ENCODE assay signal across 27 cellular contexts in genomic region chr2:23685706-23686105, GRCh38.
DNase-seq lines count a peak whose midpoint lies in the region; ATAC-seq, FAIRE-seq and TF ChIP-seq lines count a peak whose summit lies in the region.
"Had no signal": no experiment of that assay in that cellular context is flagged by ENCODE, and none has a peak within 500 bp of the region (broad histone marks: within the 10 kb centered on the region; RNA-seq: fewer than 3 reads in every experiment).

No MANE protein-coding gene starts in this region.

- intact Hi-C loops in left ventricle myocardium superior (cut with micrococcal nuclease): no loop called here

- DNase-seq in left ventricle myocardium superior: peak; percentile 27
- no peak for DNase-seq in right atrium auricular region (ENCODE audit: low spot score)
- no peak for DNase-seq in astrocyte (ENCODE audit: low read depth)
- DNase-seq in neural progenitor cell (ENCODE audit: low spot score): no peak
- DNase-seq in ureter (ENCODE audit: low spot score): no peak
- DNase-seq in activated T-cell treated with anti-CD3 and anti-CD28 coated beads, Interleukin-2, amount 50 U/mL, for 4 hours: no peak
- DNase-seq in kidney tubule cell (ENCODE audit: low spot score): no peak
- DNase-seq: CD8-positive, alpha-beta memory T cell; DND-41; Kasumi-1; MV-4-11; NCI-H1105; NCI-H1436 treated with DMSO at 0.1 percent for 48 hours; NCI-H187 treated with DMSO at 0.1 percent for 48 hours; NCI-H2107; NCI-H446 treated with DMSO at 0.1 percent for 48 hours; NCI-H526; NCI-H82; NK-92 treated with Interleukin-12 subunit alpha and Interleukin-12 subunit beta, amount 100 ng/mL, for 24 hours; PC-3; SIG-M5 had no signal

- no peaks in the 10 kb centered on the region for H3K27me3 ChIP-seq in right atrium auricular region
- H3K27me3 ChIP-seq in astrocyte (ENCODE audit: insufficient read depth, low read length): no peaks in the 10 kb centered on the region
- H3K27me3 ChIP-seq in neural progenitor cell: no peaks in the 10 kb centered on the region

- TF ChIP-seq CTCF in right atrium auricular region (IDR thresholded peaks at IDR 0.05) (no peak), astrocyte (IDR thresholded peaks at IDR 0.05; ENCODE audit: insufficient read depth, low read depth, low read length) (no peak), neural progenitor cell (IDR thresholded peaks at IDR 0.05) (no peak)

- no peak overlapping the region for H2AFZ ChIP-seq in astrocyte (ENCODE audit: low read depth, low read length)
- H2AFZ ChIP-seq in neural progenitor cell (replicated peaks): no peak overlapping the region

- H3K4me1 ChIP-seq in right atrium auricular region (no peaks in the 10 kb centered on the region), astrocyte (ENCODE audit: insufficient read depth, low read length) (no peaks in the 10 kb centered on the region), neural progenitor cell (peaks cover 27% of the 10 kb centered on the region)

- H3K36me3 ChIP-seq in right atrium auricular region: no peaks in the 10 kb centered on the region
- H3K36me3 ChIP-seq in astrocyte (ENCODE audit: insufficient read depth, low read length): no peaks in the 10 kb centered on the region
- no peaks in the 10 kb centered on the region for H3K36me3 ChIP-seq in neural progenitor cell

- no peak for ATAC-seq in left ventricle myocardium superior
- ATAC-seq in activated T-cell treated with anti-CD3 and anti-CD28 coated beads, Interleukin-2, amount 50 U/mL, for 4 hours: no peak
- ATAC-seq: PC-3 had no signal

- no peak overlapping the region for H3K27ac ChIP-seq in right atrium auricular region
- no peak overlapping the region for H3K27ac ChIP-seq in astrocyte (ENCODE audit: low read depth, low read length)
- H3K27ac ChIP-seq in neural progenitor cell: no peak overlapping the region
- H3K27ac ChIP-seq: SK-N-MC had no signal

- peaks cover 22% of the 10 kb centered on the region for H3K27me3 Mint-ChIP-seq in astrocyte (ENCODE audit: low read depth, unreplicated experiment)
- H3K27me3 Mint-ChIP-seq in neural progenitor cell (ENCODE audit: insufficient read depth, low read depth): peaks cover 15% of the 10 kb centered on the region
- H3K27me3 Mint-ChIP-seq in activated T-cell treated with anti-CD3 and anti-CD28 coated beads, Interleukin-2, amount 50 U/mL, for 4 hours (ENCODE audit: low read depth): no peaks in the 10 kb centered on the region
- H3K27me3 Mint-ChIP-seq: CD8-positive, alpha-beta memory T cell had no signal

- H3F3A ChIP-seq in neural progenitor cell (ENCODE audit: low read depth): no peaks in the 10 kb centered on the region

- H4K20me1 ChIP-seq in astrocyte (ENCODE audit: insufficient read depth, low read length): no peaks in the 10 kb centered on the region
- no peaks in the 10 kb centered on the region for H4K20me1 ChIP-seq in neural progenitor cell (ENCODE audit: low read depth)

- no peaks in the 10 kb centered on the region for H3K79me2 ChIP-seq in astrocyte (ENCODE audit: insufficient read depth, low read length)
- no peaks in the 10 kb centered on the region for H3K79me2 ChIP-seq in neural progenitor cell (ENCODE audit: low read depth)

- H3K4me2 ChIP-seq in astrocyte (ENCODE audit: low read length) (no peak overlapping the region), neural progenitor cell (peak overlapping the region; percentile 31)

- H3K27ac Mint-ChIP-seq in astrocyte (ENCODE audit: unreplicated experiment) (no peak overlapping the region), neural progenitor cell (peak overlapping the region; percentile 81)
- H3K27ac Mint-ChIP-seq: CD8-positive, alpha-beta memory T cell had no signal

- peaks cover 2% of the 10 kb centered on the region for H3K9me3 Mint-ChIP-seq in astrocyte (ENCODE audit: unreplicated experiment)
- H3K9me3 Mint-ChIP-seq in neural progenitor cell: no peaks in the 10 kb centered on the region
- no peaks in the 10 kb centered on the region for H3K9me3 Mint-ChIP-seq in activated T-cell treated with anti-CD3 and anti-CD28 coated beads, Interleukin-2, amount 50 U/mL, for 4 hours

- H3K4me3 Mint-ChIP-seq in astrocyte (ENCODE audit: unreplicated experiment) (peak overlapping the region; percentile 40), neural progenitor cell (no peak overlapping the region)
- H3K4me3 Mint-ChIP-seq in activated T-cell treated with anti-CD3 and anti-CD28 coated beads, Interleukin-2, amount 50 U/mL, for 4 hours: no peak overlapping the region

- H3K4me3 ChIP-seq in right atrium auricular region (no peak overlapping the region), astrocyte (ENCODE audit: insufficient read depth, low read depth, low read length) (no peak overlapping the region), neural progenitor cell (no peak overlapping the region)
- H3K4me3 ChIP-seq: K562, SK-N-MC had no signal

- no peaks in the 10 kb centered on the region for H3K9me3 ChIP-seq in right atrium auricular region
- no peaks in the 10 kb centered on the region for H3K9me3 ChIP-seq in astrocyte (ENCODE audit: insufficient read depth, low read depth, low read length)
- no peaks in the 10 kb centered on the region for H3K9me3 ChIP-seq in neural progenitor cell (ENCODE audit: low read depth)

- H3K9ac ChIP-seq in astrocyte (ENCODE audit: low read length): no peak overlapping the region
- H3K9ac ChIP-seq in neural progenitor cell: no peak overlapping the region

- peaks cover 13% of the 10 kb centered on the region for H3K36me3 Mint-ChIP-seq in astrocyte (ENCODE audit: low read depth, unreplicated experiment)
- H3K36me3 Mint-ChIP-seq in neural progenitor cell: peaks cover 8% of the 10 kb centered on the region
- no peaks in the 10 kb centered on the region for H3K36me3 Mint-ChIP-seq in activated T-cell treated with anti-CD3 and anti-CD28 coated beads, Interleukin-2, amount 50 U/mL, for 4 hours (ENCODE audit: insufficient read depth)

- FAIRE-seq in astrocyte (lab: Jason Lieb, UNC): no peak
- FAIRE-seq: A204.1, GM19239, H54, HepG2, K562 had no signal

- no peaks in the 10 kb centered on the region for H3K4me1 Mint-ChIP-seq in astrocyte (ENCODE audit: low read depth, unreplicated experiment)
- H3K4me1 Mint-ChIP-seq in neural progenitor cell: peaks cover 29% of the 10 kb centered on the region
- no peaks in the 10 kb centered on the region for H3K4me1 Mint-ChIP-seq in activated T-cell treated with anti-CD3 and anti-CD28 coated beads, Interleukin-2, amount 50 U/mL, for 4 hours (ENCODE audit: low read depth)
